Comparison of ENCODE assay signal across 15 cellular contexts in genomic region chr9:35929188-35929718, GRCh38. TPM values are rescaled to one million over a fixed set of nuclear protein-coding genes. Genes with fewer than 3 reads are reported as not detected.
DNase-seq lines count a peak whose midpoint lies in the region; ATAC-seq, FAIRE-seq and TF ChIP-seq lines count a peak whose summit lies in the region.
"Had no signal": no experiment of that assay in that cellular context is flagged by ENCODE, and none has a peak within 500 bp of the region (broad histone marks: within the 10 kb centered on the region; RNA-seq: fewer than 3 reads in every experiment).

No MANE protein-coding gene starts in this region.

- peak overlapping the region in 1 of 2 donors; percentile 41 for H3K9ac ChIP-seq in liver (ENCODE audit: low read depth in 1 of 2, low read length in 2 of 2)
- H3K9ac ChIP-seq: BLaER1 treated with 17β-estradiol and CSF1 and Interleukin-3, amounts not matched to agents 10 nM and 100 nM had no signal

- DNase-seq in MG63 = peak; percentile 71
- DNase-seq in endothelial cell (ENCODE audit: low spot score) = peak; percentile 24
- DNase-seq in small intestine = peak; percentile 54
- no peak for DNase-seq in SJCRH30
- DNase-seq in adrenal gland = no peak
- DNase-seq: KG1, NCI-H1092 treated with DMSO at 0.1 percent for 48 hours, NCI-H1694, NCI-H69 had no signal

- H3K27me3 Mint-ChIP-seq in endothelial cell (ENCODE audit: unreplicated experiment) = peaks cover 1% of the 10 kb centered on the region

- H3K9me3 ChIP-seq in MG63 (no peaks in the 10 kb centered on the region), liver (ENCODE audit: control insufficient read depth in 4 of 4, low read length in 3 of 4) (no peaks in the 10 kb centered on the region), small intestine (ENCODE audit: control insufficient read depth, low read depth) (no peaks in the 10 kb centered on the region), SJCRH30 (replicated peaks) (no peaks in the 10 kb centered on the region; the same call in 1 of the 2 replicates), adrenal gland (replicated peaks in 1 of 3) (no peaks in the 10 kb centered on the region)
- H3K9me3 ChIP-seq: BLaER1 treated with 17β-estradiol and CSF1 and Interleukin-3, amounts not matched to agents 10 nM and 100 nM had no signal

- FAIRE-seq in small intestine (lab: Jason Lieb, UNC) = no peak

- ATAC-seq in GM18502 (IDR thresholded peaks at IDR 0.05; ENCODE audit: poor library complexity, unreplicated experiment) = no peak

- peaks cover 4% of the 10 kb centered on the region for H3K36me3 Mint-ChIP-seq in endothelial cell (ENCODE audit: low read depth, unreplicated experiment)

- no peak for TF ChIP-seq POLR2A in adrenal gland (IDR thresholded peaks at IDR 0.05)

- no peaks in the 10 kb centered on the region for H3K9me3 Mint-ChIP-seq in endothelial cell (ENCODE audit: unreplicated experiment)

- TF ChIP-seq RAD21 in liver (IDR thresholded peaks at IDR 0.05) = peak in 1 of 2 donors; percentile 15

- H3K4me3 ChIP-seq in MG63 = no peak overlapping the region
- no peak overlapping the region for H3K4me3 ChIP-seq in liver (ENCODE audit: low read depth in 1 of 3, low read length in 3 of 3)
- H3K4me3 ChIP-seq in small intestine (ENCODE audit: low read depth in 1 of 2, low read length in 2 of 2) = no peak overlapping the region
- no peak overlapping the region for H3K4me3 ChIP-seq in SJCRH30
- H3K4me3 ChIP-seq in adrenal gland = no peak overlapping the region
- H3K4me3 ChIP-seq: BLaER1 treated with 17β-estradiol and CSF1 and Interleukin-3, amounts not matched to agents 10 nM and 100 nM had no signal

- H3K36me3 ChIP-seq in MG63 = no peaks in the 10 kb centered on the region
- H3K36me3 ChIP-seq in liver (ENCODE audit: control insufficient read depth in 4 of 4, insufficient read depth in 3 of 4, low read depth in 1 of 4, low read length in 3 of 4) = no peaks in the 10 kb centered on the region
- H3K36me3 ChIP-seq in small intestine (ENCODE audit: control insufficient read depth in 2 of 2, insufficient read depth in 2 of 2, low read length in 2 of 2) = no peaks in the 10 kb centered on the region
- no peaks in the 10 kb centered on the region for H3K36me3 ChIP-seq in SJCRH30
- no peaks in the 10 kb centered on the region for H3K36me3 ChIP-seq in adrenal gland (replicated peaks in 1 of 2)
- H3K36me3 ChIP-seq: BLaER1 treated with 17β-estradiol and CSF1 and Interleukin-3, amounts not matched to agents 10 nM and 100 nM had no signal

- H3K4me1 ChIP-seq in liver (ENCODE audit: control insufficient read depth in 4 of 4, insufficient read depth in 4 of 4, low read length in 3 of 4) (peaks cover 1 to 12% (median 6%) of the 10 kb centered on the region in 4 donors), small intestine (ENCODE audit: control insufficient read depth in 2 of 2, insufficient read depth in 1 of 2, low read depth in 1 of 2, low read length in 1 of 2) (no peaks in the 10 kb centered on the region), SJCRH30 (peaks cover 10% of the 10 kb centered on the region), adrenal gland (replicated peaks in 1 of 2) (peaks cover 0 to 7% of the 10 kb centered on the region in 2 donors)

- H3K27ac Mint-ChIP-seq in endothelial cell (ENCODE audit: unreplicated experiment) = peak overlapping the region; percentile 94

- H3K27me3 ChIP-seq in MG63 = no peaks in the 10 kb centered on the region
- no peaks in the 10 kb centered on the region for H3K27me3 ChIP-seq in liver (ENCODE audit: control insufficient read depth in 4 of 4, insufficient read depth in 4 of 4, low read length in 3 of 4)
- H3K27me3 ChIP-seq in small intestine (ENCODE audit: control insufficient read depth in 2 of 2, insufficient read depth in 2 of 2, low read length in 2 of 2) = no peaks in the 10 kb centered on the region
- H3K27me3 ChIP-seq in SJCRH30 = no peaks in the 10 kb centered on the region
- H3K27me3 ChIP-seq in adrenal gland = no peaks in the 10 kb centered on the region
- H3K27me3 ChIP-seq: BLaER1 treated with 17β-estradiol and CSF1 and Interleukin-3, amounts not matched to agents 10 nM and 100 nM had no signal

- H3K27ac ChIP-seq in liver (ENCODE audit: low read depth in 1 of 2, low read length in 2 of 2) = no peak overlapping the region
- H3K27ac ChIP-seq in small intestine (ENCODE audit: low read depth in 1 of 2, low read length in 1 of 2) = no peak overlapping the region
- no peak overlapping the region for H3K27ac ChIP-seq in SJCRH30
- H3K27ac ChIP-seq in adrenal gland = peak overlapping the region in 1 of 5 donors; percentile 37
- H3K27ac ChIP-seq: BLaER1 treated with 17β-estradiol and CSF1 and Interleukin-3, amounts not matched to agents 10 nM and 100 nM; RWPE1 had no signal

- H3K4me1 Mint-ChIP-seq in endothelial cell (ENCODE audit: unreplicated experiment) = peaks cover 30% of the 10 kb centered on the region

- H3K4me3 Mint-ChIP-seq in endothelial cell (ENCODE audit: unreplicated experiment) = no peak overlapping the region

- intact Hi-C loops in adrenal gland (cut with DNase I) = no loop called here

- WGBS in liver = 65% methylated on average over 8 of the region's 8 CpGs
- 68 to 71% (median 69%) methylated on average over 8 of the region's 8 CpGs for WGBS in small intestine, 3 donors
- 67 to 73% (median 72%) methylated on average over 8 of the region's 8 CpGs for WGBS in adrenal gland, 4 donors

- TF ChIP-seq CTCF in endothelial cell (IDR thresholded peaks at IDR 0.05; ENCODE audit: unreplicated experiment) (no peak), liver (IDR thresholded peaks at IDR 0.05; ENCODE audit: low read depth, low read length, missing input control) (no peak), adrenal gland (IDR thresholded peaks at IDR 0.05) (no peak)

TF ChIP-seq in liver, 16 proteins besides CTCF, POLR2A, EP300 and RAD21 (continues in another document):
- peak in 1 of 2 donors; percentile 11 for TF ChIP-seq RXRA (IDR thresholded peaks at IDR 0.05)
- no peak for TF ChIP-seq JUND (IDR thresholded peaks at IDR 0.05)
- TF ChIP-seq SP1 (IDR thresholded peaks at IDR 0.05) = peak; percentile 36
- TF ChIP-seq ATF3 (IDR thresholded peaks at IDR 0.05) = no peak
- no peak for TF ChIP-seq EGR1 (IDR thresholded peaks at IDR 0.05; ENCODE audit: low read depth in 2 of 2)
- TF ChIP-seq HNF4G (IDR thresholded peaks at IDR 0.05) = no peak
- no peak for TF ChIP-seq MAX (IDR thresholded peaks at IDR 0.05)
- no peak for TF ChIP-seq ZBTB33 (IDR thresholded peaks at IDR 0.05)
- no peak for TF ChIP-seq FOXA1 (IDR thresholded peaks at IDR 0.05)
- TF ChIP-seq HNF4A (conservative IDR thresholded peaks at IDR 0.05) = peak; percentile 29 to 60
- no peak for TF ChIP-seq TAF1 (conservative IDR thresholded peaks at IDR 0.05)
- no peak for TF ChIP-seq GABPA (IDR thresholded peaks at IDR 0.05 in 1 of 2, conservative IDR thresholded peaks at IDR 0.05 in 1 of 2)

RNA-seq across cellular contexts. Expression of gene SPAAR, which starts 20.0 kb away (rescaled TPM):
- 12.2 and 25.0 TPM in 2 replicates for total RNA-seq in MG63 (2014; rRNA removed; shearing (Covaris generic); ENCODE audit: low replicate concordance)
- total RNA-seq in endothelial cell (ENCODE audit: unreplicated experiment) (32.0 TPM), liver (1 to 10 TPM in 1 of 2 donors, under 1 TPM in 1; 0.65 to 2.4 TPM), adrenal gland (1 to 10 TPM in 7 of 8 donors, under 1 TPM in 1; 0.54 to 3.6 (median 2.2) TPM)
- polyA plus RNA-seq in liver (1 to 10 TPM; 1.1 TPM), small intestine (under 1 TPM; 0.45 to 0.81 (median 0.54) TPM), adrenal gland (1 to 10 TPM; 2.0 to 3.3 (median 2.6) TPM)
- 0.12 and 0.18 TPM in 2 replicates for total RNA-seq in SJCRH30 (2014; rRNA removed; shearing (Covaris generic))
- total RNA-seq: M059J had no signal

RNA-seq across cellular contexts. Expression of gene HRCT1, which starts 23.3 kb away (rescaled TPM):
- total RNA-seq in MG63 (2014; rRNA removed; shearing (Covaris generic); ENCODE audit: low replicate concordance) = 95.0 and 617 TPM in 2 replicates
- 0.87 TPM for total RNA-seq in endothelial cell (ENCODE audit: unreplicated experiment)
- total RNA-seq in liver = under 1 TPM; 0.08 to 0.09 TPM
- polyA plus RNA-seq in liver = 1 to 10 TPM in 1 of 2 donors, under 1 TPM in 1; 0.44 to 2.9 TPM
- polyA plus RNA-seq in small intestine = 10 to 100 TPM in 1 of 3 donors, 1 to 10 TPM in 2; 7.2 to 17.8 (median 7.8) TPM
- total RNA-seq in SJCRH30 (2014; rRNA removed; shearing (Covaris generic)) = 0.48 TPM in 1 of 2 replicates, not detected in the other
- total RNA-seq in adrenal gland = 1 to 10 TPM in 5 of 8 donors, under 1 TPM in 2, not detected in 1; 0.35 to 5.9 (median 1.9) TPM
- polyA plus RNA-seq in adrenal gland = 1 to 10 TPM in 2 of 3 donors, not detected in 1; 1.1 to 1.5 TPM
- total RNA-seq: H4 had no signal

RNA-seq across cellular contexts. Expression of gene OR2S2, which starts 28.7 kb away (rescaled TPM):
- total RNA-seq in MG63 (2014; rRNA removed; shearing (Covaris generic); ENCODE audit: low replicate concordance) = not detected in 2 replicates
- total RNA-seq in endothelial cell (ENCODE audit: unreplicated experiment) (not detected), liver (not detected), adrenal gland (not detected)
- polyA plus RNA-seq in liver (not detected), small intestine (not detected), adrenal gland (not detected)
- not detected in 2 replicates for total RNA-seq in SJCRH30 (2014; rRNA removed; shearing (Covaris generic))
- total RNA-seq: H4, M059J had no signal

RNA-seq across cellular contexts. Expression of gene OR13J1, which starts 59.1 kb away (rescaled TPM):
- total RNA-seq in MG63 (2014; rRNA removed; shearing (Covaris generic); ENCODE audit: low replicate concordance) = not detected in 2 replicates
- not detected for total RNA-seq in endothelial cell (ENCODE audit: unreplicated experiment)
- total RNA-seq in liver = not detected
- not detected for polyA plus RNA-seq in liver
- polyA plus RNA-seq in small intestine = not detected
- total RNA-seq in SJCRH30 (2014; rRNA removed; shearing (Covaris generic)) = not detected in 2 replicates
- not detected for total RNA-seq in adrenal gland
- not detected for polyA plus RNA-seq in adrenal gland
- total RNA-seq: H4, M059J had no signal

Comparison
In these comparisons a context has a peak if more than half of its experiments do, and no peak if none do; other contexts are left out.
1. DNase-seq: peak in MG63 (single experiment), endothelial cell (single experiment) and small intestine (single experiment); none in SJCRH30 (0 of 2) and adrenal gland (0 of 7).
2. RNA of gene HRCT1, which starts 23.3 kb away (total RNA-seq): 95.0 to 617 TPM in MG63; 0.35 to 5.9 TPM in adrenal gland, 0.87 TPM in endothelial cell (single experiment), 0.08 to 0.09 TPM in liver and 0.48 TPM in SJCRH30; every median in the first group is over 10 times any median in the second.